Comparison of ENCODE assay signal across 9 cellular contexts in the genomic region with DNA sequence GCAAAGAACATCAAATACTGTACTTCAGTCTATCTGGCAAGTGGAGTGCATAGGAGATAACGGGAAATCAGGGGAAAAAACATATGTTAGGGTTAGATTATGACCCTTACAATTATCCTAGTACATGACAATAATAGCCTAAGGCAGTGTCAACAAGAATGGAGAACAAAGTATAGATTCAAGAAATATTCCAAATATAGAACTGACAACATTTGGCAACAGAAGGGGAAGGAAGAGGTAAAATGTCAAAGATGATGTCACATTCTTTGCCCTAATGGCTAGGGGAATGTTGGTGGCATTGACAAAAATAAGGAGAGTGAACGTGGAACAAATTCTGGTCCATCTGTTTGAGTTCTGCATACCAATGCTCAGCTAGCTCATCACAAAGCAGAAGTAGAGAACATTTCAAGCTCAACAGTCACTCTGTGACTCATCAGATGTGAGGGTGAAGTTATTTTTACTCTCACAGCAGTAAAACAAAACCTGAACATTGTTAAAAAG. TPM values are rescaled to one million over a fixed set of nuclear protein-coding genes. Genes with fewer than 3 reads are reported as not detected.
DNase-seq lines count a peak whose midpoint lies in the region; ATAC-seq, FAIRE-seq and TF ChIP-seq lines count a peak whose summit lies in the region.
"Had no signal": no experiment of that assay in that cellular context is flagged by ENCODE, and none has a peak within 500 bp of the region (broad histone marks: within the 10 kb centered on the region; RNA-seq: fewer than 3 reads in every experiment).

No MANE protein-coding gene starts in this region.

- H3K27me3 Mint-ChIP-seq in chondrocyte (ENCODE audit: low read depth), result no peaks in the 10 kb centered on the region

- no peak overlapping the region for H3K9ac ChIP-seq in kidney (ENCODE audit: low read length in 2 of 2)

- H3K4me1 Mint-ChIP-seq in chondrocyte (ENCODE audit: low read depth), result peaks cover 13% of the 10 kb centered on the region

- H3K4me3 ChIP-seq in sigmoid colon, result no peak overlapping the region
- no peak overlapping the region for H3K4me3 ChIP-seq in kidney (ENCODE audit: low read length in 2 of 2)

- DNase-seq in Daoy (ENCODE audit: low read depth) (peak; percentile 71), LHCN-M2 (ENCODE audit: low read depth) (peak; percentile 95), chondrocyte (ENCODE audit: low spot score) (no peak), sigmoid colon (no peak), NAMALWA (ENCODE audit: low spot score) (no peak), kidney (no peak), GM19240 (ENCODE audit: insufficient read length, low spot score) (no peak)

- H3K4me1 ChIP-seq in sigmoid colon (peaks cover 0 to 34% (median 20%) of the 10 kb centered on the region in 4 donors), kidney (ENCODE audit: control insufficient read depth in 1 of 2, insufficient read depth in 1 of 2, low read depth in 1 of 2, low read length in 2 of 2) (no peaks in the 10 kb centered on the region)

- ATAC-seq in GM21825 (IDR thresholded peaks at IDR 0.05; ENCODE audit: unreplicated experiment), result peak; percentile 73

- H3K9me3 Mint-ChIP-seq in chondrocyte (ENCODE audit: low read depth), result no peaks in the 10 kb centered on the region

- H3K27ac Mint-ChIP-seq in chondrocyte (ENCODE audit: unreplicated experiment), result peak overlapping the region; percentile 25

- H3K9me3 ChIP-seq in sigmoid colon (no peaks in the 10 kb centered on the region), kidney (ENCODE audit: control insufficient read depth in 1 of 2, low read length in 2 of 2) (no peaks in the 10 kb centered on the region)

- TF ChIP-seq POLR2A in sigmoid colon (IDR thresholded peaks at IDR 0.05), result no peak

- TF ChIP-seq CTCF in chondrocyte (IDR thresholded peaks at IDR 0.05), result no peak
- TF ChIP-seq CTCF in sigmoid colon (IDR thresholded peaks at IDR 0.05), result no peak
- no peak for TF ChIP-seq CTCF in kidney (IDR thresholded peaks at IDR 0.05; ENCODE audit: borderline replicate concordance, extremely low read depth, insufficient read depth)

- peak overlapping the region; percentile 33 to 86 (median 57) for H3K27ac ChIP-seq in sigmoid colon
- no peak overlapping the region for H3K27ac ChIP-seq in kidney (ENCODE audit: low read depth in 2 of 2, low read length in 2 of 2)

- H3K36me3 ChIP-seq in sigmoid colon (no peaks in the 10 kb centered on the region), kidney (ENCODE audit: control insufficient read depth in 1 of 2, insufficient read depth in 2 of 2, low read length in 2 of 2) (no peaks in the 10 kb centered on the region)

- 24 to 30% methylated on average over 2 of the region's 2 CpGs for WGBS in sigmoid colon, 2 donors

- H3K4me3 Mint-ChIP-seq in chondrocyte (ENCODE audit: unreplicated experiment), result no peak overlapping the region

- FAIRE-seq in kidney (lab: Jason Lieb, UNC), result no peak
- FAIRE-seq: H1 had no signal

- H3K27me3 ChIP-seq in sigmoid colon, result no peaks in the 10 kb centered on the region

- H3K36me3 Mint-ChIP-seq in chondrocyte (ENCODE audit: low read depth), result no peaks in the 10 kb centered on the region

- intact Hi-C loops in sigmoid colon (cut with DNase I), result loop anchor here (5.0 to 10.0 kb wide), 3 partner anchors 77 to 512 kb away; a partner anchor contains a TSS
- intact Hi-C loops in kidney (cut with DNase I), result no loop called here

- no peak for TF ChIP-seq EP300 in sigmoid colon (IDR thresholded peaks at IDR 0.05)

RNA-seq across cellular contexts. Expression of a gene that starts 15.5 kb away (rescaled TPM):
- not detected in 2 replicates for total RNA-seq in Daoy (2014; rRNA removed; shearing (Covaris generic))
- 1.0 and 4.6 TPM in 2 replicates for total RNA-seq in LHCN-M2 (2014; rRNA removed)
- polyA plus RNA-seq in LHCN-M2 (2012), result 0.32 TPM
- total RNA-seq in chondrocyte, result not detected in 3 replicates
- total RNA-seq in sigmoid colon, result 10 to 100 TPM in 1 of 4 donors, 1 to 10 TPM in 3; 4.9 to 11.1 (median 7.4) TPM
- 1 to 10 TPM; 1.2 to 1.8 (median 1.7) TPM for polyA plus RNA-seq in sigmoid colon
- 12.5 TPM for total RNA-seq in kidney
- 2.1 TPM for polyA plus RNA-seq in kidney (ENCODE audit: insufficient read depth, low read depth, low replicate concordance)

RNA-seq across cellular contexts. Expression of a gene that starts 47.4 kb away (rescaled TPM):
- total RNA-seq in Daoy (2014; rRNA removed; shearing (Covaris generic)), result 1.1 and 1.3 TPM in 2 replicates
- total RNA-seq in LHCN-M2 (2014; rRNA removed) (not detected in 2 replicates), chondrocyte (not detected in 3 replicates), sigmoid colon (under 1 TPM in 2 of 4 donors, not detected in 2; 0.33 to 0.36 TPM), kidney (26.5 TPM)
- not detected for polyA plus RNA-seq in LHCN-M2 (2012)
- polyA plus RNA-seq in sigmoid colon (10 to 100 TPM in 1 of 3 donors, 1 to 10 TPM in 2; 4.6 to 16.6 (median 5.4) TPM), kidney (ENCODE audit: insufficient read depth, low read depth, low replicate concordance) (31.2 TPM)

Comparison
In these comparisons a context has a peak if more than half of its experiments do, and no peak if none do; other contexts are left out.
1. DNase-seq: peak in Daoy (single experiment) and LHCN-M2 (single experiment); none in chondrocyte (single experiment), sigmoid colon (single experiment), NAMALWA (single experiment), kidney (single experiment) and GM19240 (single experiment).
2. H3K27ac ChIP-seq: peak in sigmoid colon (4 of 4); none in kidney (0 of 2).
3. RNA of a gene that starts 47.4 kb away (total RNA-seq): 26.5 TPM in kidney (single experiment); 1.1 to 1.3 TPM in Daoy, 0.33 to 0.36 TPM in sigmoid colon, not detected in LHCN-M2 and not detected in chondrocyte; every median in the first group is over 10 times any median in the second.